9 cellular contexts compared by ENCODE assay signal in genomic region chr10:110681023-110681681, GRCh38. TPM values are rescaled to one million over a fixed set of nuclear protein-coding genes. Genes with fewer than 3 reads are reported as not detected.
DNase-seq lines count a peak whose midpoint lies in the region; ATAC-seq and TF ChIP-seq lines count a peak whose summit lies in the region.
"Had no signal": no experiment of that assay in that cellular context is flagged by ENCODE, and none has a peak within 500 bp of the region (broad histone marks: within the 10 kb centered on the region; RNA-seq: fewer than 3 reads in every experiment).

No MANE protein-coding gene starts in this region.

- peaks cover 48% of the 10 kb centered on the region for H3K4me1 Mint-ChIP-seq in WTC11

- ATAC-seq in WTC11 = peak; percentile 90
- ATAC-seq in GM21717 (IDR thresholded peaks at IDR 0.05; ENCODE audit: unreplicated experiment) = no peak
- no peak for ATAC-seq in HG03432 (IDR thresholded peaks at IDR 0.05; ENCODE audit: unreplicated experiment)

- DNase-seq in ELF-1 (ENCODE audit: low read depth, low spot score) (peak; percentile 84), HuH-7 (ENCODE audit: low spot score) (peak; percentile 77), WTC11 (ENCODE audit: low spot score) (peak; percentile 65), foreskin fibroblast (peak in 1 of 2 donors; percentile 46), renal cortical epithelial cell (ENCODE audit: low read depth) (peak; percentile 24), RKO (ENCODE audit: low spot score) (no peak)
- DNase-seq: naive B cell had no signal

- H3K4me3 Mint-ChIP-seq in WTC11 = no peak overlapping the region
- H3K4me3 Mint-ChIP-seq: naive B cell had no signal

- H3K36me3 Mint-ChIP-seq in WTC11 = no peaks in the 10 kb centered on the region
- H3K36me3 Mint-ChIP-seq: naive B cell had no signal

- H3K4me3 ChIP-seq in foreskin fibroblast (ENCODE audit: low read depth in 1 of 2, low read length in 2 of 2) = no peak overlapping the region

- no peak overlapping the region for H3K27ac Mint-ChIP-seq in WTC11

- no peaks in the 10 kb centered on the region for H3K27me3 Mint-ChIP-seq in WTC11 (ENCODE audit: low read depth)

- POLR2A ChIA-PET in WTC11 (lab: Charles Lee) = no interaction called here

- CTCF ChIA-PET in WTC11 (lab: Charles Lee) = interaction anchor here (0.6 to 6.6 kb wide), 18 partner anchors 8 to 376 kb away, joined by 3 to 48 read pairs (median 4); partner anchors contain the start of genes RBM20 and SMNDC1

- no peaks in the 10 kb centered on the region for H3K9me3 Mint-ChIP-seq in WTC11
- H3K9me3 Mint-ChIP-seq: naive B cell had no signal

- TF ChIP-seq CTCF in WTC11 (IDR thresholded peaks at IDR 0.05) = peak; percentile 46; the same call in 1 of the 2 replicates
- peak; percentile 47 for TF ChIP-seq CTCF in foreskin fibroblast (IDR thresholded peaks at IDR 0.05; ENCODE audit: low read depth, low read length)

TF ChIP-seq in WTC11, 78 proteins besides CTCF, POLR2A, EP300 and RAD21 (continues in another document):
- TF ChIP-seq ATF1 (CRISPR knock-in tag; IDR thresholded peaks at IDR 0.05) (no peak), AFF4 (CRISPR knock-in tag; IDR thresholded peaks at IDR 0.05; ENCODE audit: borderline replicate concordance) (no peak), FOXP1 (CRISPR knock-in tag; IDR thresholded peaks at IDR 0.05; ENCODE audit: borderline replicate concordance) (no peak), STAT6 (CRISPR knock-in tag; conservative IDR thresholded peaks at IDR 0.05; ENCODE audit: low read depth) (no peak), ZNF263 (CRISPR knock-in tag; IDR thresholded peaks at IDR 0.05; ENCODE audit: low read depth) (no peak), JUN (CRISPR knock-in tag; IDR thresholded peaks at IDR 0.05) (no peak), MLX (CRISPR knock-in tag; IDR thresholded peaks at IDR 0.05) (no peak), FOXK1 (CRISPR knock-in tag; IDR thresholded peaks at IDR 0.05) (no peak), SMAD4 (CRISPR knock-in tag; IDR thresholded peaks at IDR 0.05) (no peak), ZSCAN18 (CRISPR knock-in tag; IDR thresholded peaks at IDR 0.05) (no peak), ZNF416 (CRISPR knock-in tag; IDR thresholded peaks at IDR 0.05) (no peak), OVOL2 (CRISPR knock-in tag; IDR thresholded peaks at IDR 0.05; ENCODE audit: borderline replicate concordance) (no peak), ZNF532 (CRISPR knock-in tag; IDR thresholded peaks at IDR 0.05; ENCODE audit: borderline replicate concordance) (no peak), SOX15 (CRISPR knock-in tag; IDR thresholded peaks at IDR 0.05) (no peak), SP1 (CRISPR knock-in tag; conservative IDR thresholded peaks at IDR 0.05) (no peak), ZNF423 (CRISPR knock-in tag; IDR thresholded peaks at IDR 0.05) (no peak), ZNF138 (CRISPR knock-in tag; conservative IDR thresholded peaks at IDR 0.05) (no peak), ZBTB21 (CRISPR knock-in tag; IDR thresholded peaks at IDR 0.05; ENCODE audit: borderline replicate concordance) (no peak)

RNA-seq across cellular contexts. Expression of gene RBM20, which starts 37.0 kb away (rescaled TPM):
- total RNA-seq in WTC11 (2021) (0.37 to 0.52 TPM (median 0.41 TPM) in 3 replicates), renal cortical epithelial cell (0.10 TPM in 1 of 2 replicates, not detected in the other)
